In the genomic region with DNA sequence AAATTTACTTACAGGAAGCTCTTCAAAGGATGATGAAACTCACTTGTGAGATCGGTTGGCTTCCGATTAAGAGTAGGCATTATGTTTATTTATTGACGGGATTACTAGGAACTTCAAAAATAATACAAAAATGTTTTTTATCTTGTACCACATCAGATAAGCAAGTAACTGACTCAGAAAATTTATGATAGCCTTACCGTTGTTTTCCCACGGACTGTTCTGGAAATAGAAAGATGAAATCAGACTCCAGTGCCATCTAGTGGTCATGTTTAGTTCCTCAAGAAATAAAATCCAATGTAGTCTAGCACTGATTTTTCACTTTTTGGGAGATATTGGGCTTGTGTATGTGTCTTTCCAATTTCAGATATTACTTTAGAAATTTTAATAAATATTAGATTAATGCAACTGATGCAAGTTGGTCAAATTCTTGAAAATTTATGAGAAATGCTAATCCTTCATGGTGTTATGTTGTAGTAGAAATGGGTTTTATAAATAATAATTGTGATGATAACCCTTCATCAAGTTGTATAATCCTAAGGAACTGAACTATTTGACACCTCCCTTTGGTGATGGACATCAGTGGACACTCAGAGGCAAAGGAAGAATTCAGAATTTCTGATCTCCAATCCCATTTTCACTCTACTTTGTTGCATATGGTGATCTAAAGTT, we compare ENCODE assay signal across 1 cellular context.
TF ChIP-seq lines count a peak whose summit lies in the region.

No MANE protein-coding gene starts in this region.

TF ChIP-seq in K562, 482 proteins besides CTCF, POLR2A, EP300 and RAD21 (continued from another document and continues in another):
- TF ChIP-seq, protein P1, sequence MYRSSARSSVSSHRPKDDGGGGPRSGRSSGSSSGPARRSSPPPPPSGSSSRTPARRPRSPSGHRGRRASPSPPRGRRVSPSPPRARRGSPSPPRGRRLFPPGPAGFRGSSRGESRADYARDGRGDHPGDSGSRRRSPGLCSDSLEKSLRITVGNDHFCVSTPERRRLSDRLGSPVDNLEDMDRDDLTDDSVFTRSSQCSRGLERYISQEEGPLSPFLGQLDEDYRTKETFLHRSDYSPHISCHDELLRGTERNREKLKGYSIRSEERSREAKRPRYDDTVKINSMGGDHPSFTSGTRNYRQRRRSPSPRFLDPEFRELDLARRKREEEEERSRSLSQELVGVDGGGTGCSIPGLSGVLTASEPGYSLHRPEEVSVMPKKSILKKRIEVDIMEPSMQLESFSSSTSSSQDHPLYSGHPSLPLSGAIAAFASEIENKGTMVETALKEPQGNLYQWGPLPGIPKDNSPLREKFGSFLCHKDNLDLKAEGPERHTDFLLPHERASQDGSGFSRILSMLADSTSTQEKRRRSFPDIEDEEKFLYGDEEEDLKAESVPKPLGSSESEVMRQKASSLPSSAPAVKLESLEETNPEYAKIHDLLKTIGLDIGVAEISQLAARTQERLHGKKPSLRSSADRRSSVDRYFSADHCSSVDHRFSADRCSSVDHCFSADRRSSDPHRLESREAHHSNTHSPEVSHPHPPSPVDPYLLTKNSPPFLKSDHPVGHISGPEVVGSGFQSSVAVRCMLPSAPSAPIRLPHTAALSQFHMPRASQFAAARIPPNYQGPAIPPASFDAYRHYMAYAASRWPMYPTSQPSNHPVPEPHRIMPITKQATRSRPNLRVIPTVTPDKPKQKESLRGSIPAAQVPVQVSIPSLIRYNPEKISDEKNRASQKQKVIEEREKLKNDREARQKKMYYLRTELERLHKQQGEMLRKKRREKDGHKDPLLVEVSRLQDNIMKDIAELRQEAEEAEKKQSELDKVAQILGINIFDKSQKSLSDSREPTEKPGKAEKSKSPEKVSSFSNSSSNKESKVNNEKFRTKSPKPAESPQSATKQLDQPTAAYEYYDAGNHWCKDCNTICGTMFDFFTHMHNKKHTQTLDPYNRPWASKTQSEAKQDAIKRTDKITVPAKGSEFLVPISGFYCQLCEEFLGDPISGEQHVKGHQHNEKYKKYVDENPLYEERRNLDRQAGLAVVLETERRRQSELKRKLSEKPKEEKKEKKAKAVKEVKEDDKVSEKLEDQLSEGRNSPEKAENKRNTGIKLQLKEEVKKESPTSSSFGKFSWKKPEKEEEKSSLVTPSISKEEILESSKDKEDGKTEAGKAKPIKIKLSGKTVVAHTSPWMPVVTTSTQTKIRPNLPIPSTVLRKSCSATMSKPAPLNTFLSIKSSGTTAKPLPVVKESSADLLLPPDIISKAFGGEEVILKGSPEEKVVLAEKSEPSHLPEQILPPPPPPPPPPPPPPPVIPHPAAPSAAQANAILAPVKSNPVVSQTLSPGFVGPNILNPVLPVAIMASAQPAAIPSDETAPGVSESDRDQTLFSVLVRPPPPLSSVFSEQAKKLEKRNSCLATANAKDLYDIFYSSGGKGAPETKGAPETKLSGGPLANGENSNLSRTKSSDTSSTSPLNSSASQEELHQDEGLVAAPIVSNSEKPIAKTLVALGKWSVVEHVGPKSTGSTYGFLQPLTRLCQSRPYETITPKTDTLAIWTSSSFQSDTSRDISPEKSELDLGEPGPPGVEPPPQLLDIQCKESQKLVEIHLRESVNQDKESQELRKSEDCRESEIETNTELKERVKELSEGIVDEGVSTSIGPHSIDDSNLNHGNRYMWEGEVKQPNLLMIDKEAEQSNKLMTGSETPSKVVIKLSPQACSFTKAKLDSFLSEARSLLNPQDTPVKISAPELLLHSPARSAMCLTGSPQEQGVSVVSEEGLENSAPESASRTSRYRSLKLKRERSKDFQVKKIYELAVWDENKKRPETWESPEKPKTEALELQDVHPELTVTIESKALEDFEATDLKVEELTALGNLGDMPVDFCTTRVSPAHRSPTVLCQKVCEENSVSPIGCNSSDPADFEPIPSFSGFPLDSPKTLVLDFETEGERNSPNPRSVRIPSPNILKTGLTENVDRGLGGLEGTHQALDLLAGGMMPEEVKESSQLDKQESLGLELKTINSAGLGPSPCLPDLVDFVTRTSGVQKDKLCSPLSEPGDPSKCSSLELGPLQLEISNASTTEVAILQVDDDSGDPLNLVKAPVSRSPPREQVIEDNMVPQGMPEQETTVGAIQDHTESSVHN (IDR thresholded peaks at IDR 0.05; ENCODE audit: borderline replicate concordance in 1 of 2, low read depth in 1 of 2) = peak in 1 of 2 experiments; percentile 24; a peak in 1 of 4 replicates
- no peak for TF ChIP-seq PRPF4 (IDR thresholded peaks at IDR 0.05; ENCODE audit: insufficient read depth, low read depth, low read length, poor library complexity, severe bottlenecking)
- no peak for TF ChIP-seq ZNF134 (CRISPR knock-in tag; conservative IDR thresholded peaks at IDR 0.05)
- no peak for TF ChIP-seq TAF7 (tag; IDR thresholded peaks at IDR 0.05)
- TF ChIP-seq KDM1A (IDR thresholded peaks at IDR 0.05) = peak in 1 of 2 experiments; percentile 46; a peak in 1 of 4 replicates
- TF ChIP-seq ZNF561 (CRISPR knock-in tag; conservative IDR thresholded peaks at IDR 0.05) = no peak
- TF ChIP-seq ZKSCAN8 (CRISPR knock-in tag; IDR thresholded peaks at IDR 0.05) = no peak
- TF ChIP-seq, protein P2, sequence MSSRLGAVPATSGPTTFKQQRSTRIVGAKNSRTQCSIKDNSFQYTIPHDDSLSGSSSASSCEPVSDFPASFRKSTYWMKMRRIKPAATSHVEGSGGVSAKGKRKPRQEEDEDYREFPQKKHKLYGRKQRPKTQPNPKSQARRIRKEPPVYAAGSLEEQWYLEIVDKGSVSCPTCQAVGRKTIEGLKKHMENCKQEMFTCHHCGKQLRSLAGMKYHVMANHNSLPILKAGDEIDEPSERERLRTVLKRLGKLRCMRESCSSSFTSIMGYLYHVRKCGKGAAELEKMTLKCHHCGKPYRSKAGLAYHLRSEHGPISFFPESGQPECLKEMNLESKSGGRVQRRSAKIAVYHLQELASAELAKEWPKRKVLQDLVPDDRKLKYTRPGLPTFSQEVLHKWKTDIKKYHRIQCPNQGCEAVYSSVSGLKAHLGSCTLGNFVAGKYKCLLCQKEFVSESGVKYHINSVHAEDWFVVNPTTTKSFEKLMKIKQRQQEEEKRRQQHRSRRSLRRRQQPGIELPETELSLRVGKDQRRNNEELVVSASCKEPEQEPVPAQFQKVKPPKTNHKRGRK (tag; IDR thresholded peaks at IDR 0.05) = no peak
- no peak for TF ChIP-seq STAT5A (IDR thresholded peaks at IDR 0.05; ENCODE audit: borderline replicate concordance, low read length)
- TF ChIP-seq TEAD1 (CRISPR knock-in tag; IDR thresholded peaks at IDR 0.05) = no peak
- TF ChIP-seq NCOA6 (IDR thresholded peaks at IDR 0.05) = no peak
- TF ChIP-seq, protein P3, sequence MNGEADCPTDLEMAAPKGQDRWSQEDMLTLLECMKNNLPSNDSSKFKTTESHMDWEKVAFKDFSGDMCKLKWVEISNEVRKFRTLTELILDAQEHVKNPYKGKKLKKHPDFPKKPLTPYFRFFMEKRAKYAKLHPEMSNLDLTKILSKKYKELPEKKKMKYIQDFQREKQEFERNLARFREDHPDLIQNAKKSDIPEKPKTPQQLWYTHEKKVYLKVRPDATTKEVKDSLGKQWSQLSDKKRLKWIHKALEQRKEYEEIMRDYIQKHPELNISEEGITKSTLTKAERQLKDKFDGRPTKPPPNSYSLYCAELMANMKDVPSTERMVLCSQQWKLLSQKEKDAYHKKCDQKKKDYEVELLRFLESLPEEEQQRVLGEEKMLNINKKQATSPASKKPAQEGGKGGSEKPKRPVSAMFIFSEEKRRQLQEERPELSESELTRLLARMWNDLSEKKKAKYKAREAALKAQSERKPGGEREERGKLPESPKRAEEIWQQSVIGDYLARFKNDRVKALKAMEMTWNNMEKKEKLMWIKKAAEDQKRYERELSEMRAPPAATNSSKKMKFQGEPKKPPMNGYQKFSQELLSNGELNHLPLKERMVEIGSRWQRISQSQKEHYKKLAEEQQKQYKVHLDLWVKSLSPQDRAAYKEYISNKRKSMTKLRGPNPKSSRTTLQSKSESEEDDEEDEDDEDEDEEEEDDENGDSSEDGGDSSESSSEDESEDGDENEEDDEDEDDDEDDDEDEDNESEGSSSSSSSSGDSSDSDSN (IDR thresholded peaks at IDR 0.05; ENCODE audit: borderline replicate concordance in 1 of 2, low read depth in 2 of 2, low read length in 2 of 2) = no peak
- no peak for TF ChIP-seq TRIM28 (IDR thresholded peaks at IDR 0.05)
- no peak for TF ChIP-seq SIN3A (IDR thresholded peaks at IDR 0.05; ENCODE audit: borderline replicate concordance in 2 of 2, control insufficient read depth in 1 of 2, low read depth in 2 of 2, low read length in 2 of 2)
- TF ChIP-seq SMC3 (conservative IDR thresholded peaks at IDR 0.05; ENCODE audit: insufficient read depth, low read depth, low read length) = peak; percentile 59
- TF ChIP-seq ZNF143 (CRISPR knock-in tag; IDR thresholded peaks at IDR 0.05) = no peak
- no peak for TF ChIP-seq CHD4 (IDR thresholded peaks at IDR 0.05; ENCODE audit: insufficient read depth, insufficient replicate concordance, low read depth, low read length, poor library complexity, severe bottlenecking)
- TF ChIP-seq LEF1 (IDR thresholded peaks at IDR 0.05) = no peak
- TF ChIP-seq, protein P4, sequence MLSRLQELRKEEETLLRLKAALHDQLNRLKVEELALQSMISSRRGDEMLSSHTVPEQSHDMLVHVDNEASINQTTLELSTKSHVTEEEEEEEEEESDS (CRISPR knock-in tag; IDR thresholded peaks at IDR 0.05) = no peak
- no peak for TF ChIP-seq IFI16 (CRISPR knock-in tag; IDR thresholded peaks at IDR 0.05)
- TF ChIP-seq, protein P5, sequence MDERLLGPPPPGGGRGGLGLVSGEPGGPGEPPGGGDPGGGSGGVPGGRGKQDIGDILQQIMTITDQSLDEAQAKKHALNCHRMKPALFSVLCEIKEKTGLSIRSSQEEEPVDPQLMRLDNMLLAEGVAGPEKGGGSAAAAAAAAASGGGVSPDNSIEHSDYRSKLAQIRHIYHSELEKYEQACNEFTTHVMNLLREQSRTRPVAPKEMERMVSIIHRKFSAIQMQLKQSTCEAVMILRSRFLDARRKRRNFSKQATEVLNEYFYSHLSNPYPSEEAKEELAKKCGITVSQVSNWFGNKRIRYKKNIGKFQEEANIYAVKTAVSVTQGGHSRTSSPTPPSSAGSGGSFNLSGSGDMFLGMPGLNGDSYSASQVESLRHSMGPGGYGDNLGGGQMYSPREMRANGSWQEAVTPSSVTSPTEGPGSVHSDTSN (CRISPR knock-in tag; IDR thresholded peaks at IDR 0.05; ENCODE audit: low read depth) = no peak
- TF ChIP-seq, protein P5 (tag; conservative IDR thresholded peaks at IDR 0.05; ENCODE audit: low read depth) = peak; percentile 83
- TF ChIP-seq XRCC3 (IDR thresholded peaks at IDR 0.05) = no peak
- TF ChIP-seq, protein P6, sequence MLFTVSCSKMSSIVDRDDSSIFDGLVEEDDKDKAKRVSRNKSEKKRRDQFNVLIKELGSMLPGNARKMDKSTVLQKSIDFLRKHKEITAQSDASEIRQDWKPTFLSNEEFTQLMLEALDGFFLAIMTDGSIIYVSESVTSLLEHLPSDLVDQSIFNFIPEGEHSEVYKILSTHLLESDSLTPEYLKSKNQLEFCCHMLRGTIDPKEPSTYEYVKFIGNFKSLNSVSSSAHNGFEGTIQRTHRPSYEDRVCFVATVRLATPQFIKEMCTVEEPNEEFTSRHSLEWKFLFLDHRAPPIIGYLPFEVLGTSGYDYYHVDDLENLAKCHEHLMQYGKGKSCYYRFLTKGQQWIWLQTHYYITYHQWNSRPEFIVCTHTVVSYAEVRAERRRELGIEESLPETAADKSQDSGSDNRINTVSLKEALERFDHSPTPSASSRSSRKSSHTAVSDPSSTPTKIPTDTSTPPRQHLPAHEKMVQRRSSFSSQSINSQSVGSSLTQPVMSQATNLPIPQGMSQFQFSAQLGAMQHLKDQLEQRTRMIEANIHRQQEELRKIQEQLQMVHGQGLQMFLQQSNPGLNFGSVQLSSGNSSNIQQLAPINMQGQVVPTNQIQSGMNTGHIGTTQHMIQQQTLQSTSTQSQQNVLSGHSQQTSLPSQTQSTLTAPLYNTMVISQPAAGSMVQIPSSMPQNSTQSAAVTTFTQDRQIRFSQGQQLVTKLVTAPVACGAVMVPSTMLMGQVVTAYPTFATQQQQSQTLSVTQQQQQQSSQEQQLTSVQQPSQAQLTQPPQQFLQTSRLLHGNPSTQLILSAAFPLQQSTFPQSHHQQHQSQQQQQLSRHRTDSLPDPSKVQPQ (CRISPR knock-in tag; IDR thresholded peaks at IDR 0.05; ENCODE audit: borderline replicate concordance) = no peak
- TF ChIP-seq, protein P7, sequence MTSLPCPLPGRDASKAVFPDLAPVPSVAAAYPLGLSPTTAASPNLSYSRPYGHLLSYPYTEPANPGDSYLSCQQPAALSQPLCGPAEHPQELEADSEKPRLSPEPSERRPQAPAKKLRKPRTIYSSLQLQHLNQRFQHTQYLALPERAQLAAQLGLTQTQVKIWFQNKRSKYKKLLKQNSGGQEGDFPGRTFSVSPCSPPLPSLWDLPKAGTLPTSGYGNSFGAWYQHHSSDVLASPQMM (CRISPR knock-in tag; IDR thresholded peaks at IDR 0.05) = no peak
- no peak for TF ChIP-seq WHSC1 (IDR thresholded peaks at IDR 0.05; ENCODE audit: low read length)
- no peak for TF ChIP-seq SMARCA5 (IDR thresholded peaks at IDR 0.05)
- TF ChIP-seq, protein P8, sequence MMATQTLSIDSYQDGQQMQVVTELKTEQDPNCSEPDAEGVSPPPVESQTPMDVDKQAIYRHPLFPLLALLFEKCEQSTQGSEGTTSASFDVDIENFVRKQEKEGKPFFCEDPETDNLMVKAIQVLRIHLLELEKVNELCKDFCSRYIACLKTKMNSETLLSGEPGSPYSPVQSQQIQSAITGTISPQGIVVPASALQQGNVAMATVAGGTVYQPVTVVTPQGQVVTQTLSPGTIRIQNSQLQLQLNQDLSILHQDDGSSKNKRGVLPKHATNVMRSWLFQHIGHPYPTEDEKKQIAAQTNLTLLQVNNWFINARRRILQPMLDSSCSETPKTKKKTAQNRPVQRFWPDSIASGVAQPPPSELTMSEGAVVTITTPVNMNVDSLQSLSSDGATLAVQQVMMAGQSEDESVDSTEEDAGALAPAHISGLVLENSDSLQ (IDR thresholded peaks at IDR 0.05) = peak; percentile 71
- TF ChIP-seq, protein P9, sequence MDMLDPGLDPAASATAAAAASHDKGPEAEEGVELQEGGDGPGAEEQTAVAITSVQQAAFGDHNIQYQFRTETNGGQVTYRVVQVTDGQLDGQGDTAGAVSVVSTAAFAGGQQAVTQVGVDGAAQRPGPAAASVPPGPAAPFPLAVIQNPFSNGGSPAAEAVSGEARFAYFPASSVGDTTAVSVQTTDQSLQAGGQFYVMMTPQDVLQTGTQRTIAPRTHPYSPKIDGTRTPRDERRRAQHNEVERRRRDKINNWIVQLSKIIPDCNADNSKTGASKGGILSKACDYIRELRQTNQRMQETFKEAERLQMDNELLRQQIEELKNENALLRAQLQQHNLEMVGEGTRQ (CRISPR knock-in tag; IDR thresholded peaks at IDR 0.05) = no peak
- TF ChIP-seq, protein P10, sequence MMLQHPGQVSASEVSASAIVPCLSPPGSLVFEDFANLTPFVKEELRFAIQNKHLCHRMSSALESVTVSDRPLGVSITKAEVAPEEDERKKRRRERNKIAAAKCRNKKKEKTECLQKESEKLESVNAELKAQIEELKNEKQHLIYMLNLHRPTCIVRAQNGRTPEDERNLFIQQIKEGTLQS (IDR thresholded peaks at IDR 0.05) = peak; percentile 46; the same call in 1 of the 2 replicates
- TF ChIP-seq, protein P10 (CRISPR knock-in tag; conservative IDR thresholded peaks at IDR 0.05) = no peak
